ENCODE assay signal across 8 cellular contexts in genomic region chr10:25174461-25175230, GRCh38. TPM values are rescaled to one million over a fixed set of nuclear protein-coding genes. Genes with fewer than 3 reads are reported as not detected.
DNase-seq lines count a peak whose midpoint lies in the region; ATAC-seq and TF ChIP-seq lines count a peak whose summit lies in the region.

Gene GPR158, plus strand, starts transcription at chr10:25175001. Its CDS starts 420 bp downstream, at chr10:25175421.

- H3K4me3 ChIP-seq in iPS-18a (ENCODE audit: low read length), result peak within 1 kb of the TSS; percentile 87

- DNase-seq in activated gamma-delta T cell treated with Interleukin-2 at 50 U/mL for 16 hours, result peak; percentile 25
- DNase-seq in activated gamma-delta T cell (lab: John Stamatoyannopoulos, UW), result no peak
- DNase-seq in NCI-H1417 treated with DMSO at 0.1 percent for 48 hours (lab: John Stamatoyannopoulos, UW), result peak; percentile 40
- peak in 60 of 61 donors; percentile 35 to 96 (median 86) for DNase-seq in caudate nucleus (lab: John Stamatoyannopoulos, UW)
- peak; percentile 82 for DNase-seq in sciatic nerve (ENCODE audit: low spot score)

- H3K9ac ChIP-seq in iPS-18a (ENCODE audit: low read length), result no peak within 1 kb of the TSS

- H3K27ac ChIP-seq in VCaP (peak within 1 kb of the TSS; percentile 89), caudate nucleus (ENCODE audit: low read depth, low read length) (peak within 1 kb of the TSS; percentile 72), iPS-18a (ENCODE audit: low read length) (no peak within 1 kb of the TSS)

- H3K36me3 ChIP-seq in iPS-18a (ENCODE audit: control insufficient read depth, low read depth, low read length), result no peaks in the 10 kb centered on the region

- ATAC-seq in sciatic nerve (peak; percentile 88), HG03097 (IDR thresholded peaks at IDR 0.05; ENCODE audit: low FRiP score, unreplicated experiment) (no peak)

- H3K27me3 ChIP-seq in iPS-18a (ENCODE audit: control insufficient read depth, insufficient read depth, low read length), result peaks cover 53% of the 10 kb centered on the region

- no peak for TF ChIP-seq CTCF in VCaP (conservative IDR thresholded peaks at IDR 0.05)

- H3K9me3 ChIP-seq in iPS-18a (ENCODE audit: control insufficient read depth, low read depth, low read length), result no peaks in the 10 kb centered on the region

- H3K4me1 ChIP-seq in iPS-18a (ENCODE audit: control insufficient read depth, low read depth, low read length), result peaks cover 8% of the 10 kb centered on the region

- intact Hi-C loops in sciatic nerve (cut with DNase I), result no loop called here

RNA-seq across cellular contexts. Expression of gene GPR158, which starts in this region (rescaled TPM):
- total RNA-seq in sciatic nerve, result 0.04 TPM

Comparison
In these comparisons a context has a peak if more than half of its experiments do, and no peak if none do; other contexts are left out.
1. Peak in DNase-seq and ATAC-seq in sciatic nerve; RNA of the gene not detected or under 1 TPM.